ENCODE assay signal across 1 cellular context in the genomic region with DNA sequence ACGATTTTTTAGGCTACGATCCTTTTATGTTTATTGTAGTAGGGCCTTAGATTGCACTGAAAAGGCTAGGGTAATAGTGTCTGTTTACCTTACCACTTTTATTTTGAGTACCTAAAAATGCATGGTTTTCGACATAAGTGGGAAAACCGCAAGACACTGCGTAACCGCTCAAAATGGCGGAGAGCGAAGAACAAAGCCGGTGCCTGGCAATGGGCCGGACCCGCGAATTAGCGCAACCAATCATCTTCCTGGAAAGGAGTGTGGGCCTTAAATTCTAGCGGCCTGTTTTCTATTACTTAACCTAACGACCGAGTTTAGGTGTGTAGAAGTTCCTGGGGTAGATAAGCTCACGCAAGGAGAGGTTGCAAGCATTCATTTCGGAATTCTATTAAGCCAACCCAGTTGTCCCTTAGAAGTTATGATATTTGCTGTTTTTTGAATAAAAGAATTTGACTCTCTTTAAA.
TF ChIP-seq lines count a peak whose summit lies in the region.

No MANE protein-coding gene starts in this region.

TF ChIP-seq in HEK293, 187 proteins besides CTCF, POLR2A, EP300 and RAD21 (continued from another document):
- TF ChIP-seq KLF7 (tag by site-specific recombination; IDR thresholded peaks at IDR 0.05; ENCODE audit: borderline replicate concordance) (no peak), ZBTB44 (tag by site-specific recombination; IDR thresholded peaks at IDR 0.05) (peak; percentile 3; the same call in 1 of the 2 replicates), ZNF391 (tag by site-specific recombination; IDR thresholded peaks at IDR 0.05; ENCODE audit: borderline replicate concordance, low read depth) (0 out of 2 replicates have a peak, but pooled peaks have one; percentile 20), ZNF76 (tag by site-specific recombination; IDR thresholded peaks at IDR 0.05; ENCODE audit: borderline replicate concordance, low read depth) (0 out of 2 replicates have a peak, but pooled peaks have one; percentile 26), ZNF664 (tag by site-specific recombination; IDR thresholded peaks at IDR 0.05) (peak; percentile 98), YY1 (tag by site-specific recombination; IDR thresholded peaks at IDR 0.05) (peak; percentile 62), ZSCAN30 (tag by site-specific recombination; IDR thresholded peaks at IDR 0.05) (no peak), FEZF1 (tag by site-specific recombination; IDR thresholded peaks at IDR 0.05) (0 out of 2 replicates have a peak, but pooled peaks have one; percentile 1), ZNF302 (tag by site-specific recombination; IDR thresholded peaks at IDR 0.05; ENCODE audit: low read depth) (no peak), ZFP3 (tag by site-specific recombination; IDR thresholded peaks at IDR 0.05; ENCODE audit: low read depth) (peak; percentile 72)
- TF ChIP-seq, protein P1, sequence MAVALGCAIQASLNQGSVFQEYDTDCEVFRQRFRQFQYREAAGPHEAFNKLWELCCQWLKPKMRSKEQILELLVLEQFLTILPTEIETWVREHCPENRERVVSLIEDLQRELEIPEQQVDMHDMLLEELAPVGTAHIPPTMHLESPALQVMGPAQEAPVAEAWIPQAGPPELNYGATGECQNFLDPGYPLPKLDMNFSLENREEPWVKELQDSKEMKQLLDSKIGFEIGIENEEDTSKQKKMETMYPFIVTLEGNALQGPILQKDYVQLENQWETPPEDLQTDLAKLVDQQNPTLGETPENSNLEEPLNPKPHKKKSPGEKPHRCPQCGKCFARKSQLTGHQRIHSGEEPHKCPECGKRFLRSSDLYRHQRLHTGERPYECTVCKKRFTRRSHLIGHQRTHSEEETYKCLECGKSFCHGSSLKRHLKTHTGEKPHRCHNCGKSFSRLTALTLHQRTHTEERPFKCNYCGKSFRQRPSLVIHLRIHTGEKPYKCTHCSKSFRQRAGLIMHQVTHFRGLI (tag by site-specific recombination; IDR thresholded peaks at IDR 0.05) = 0 out of 2 replicates have a peak, but pooled peaks have one; percentile 47
TF ChIP-seq in HEK293: peak in this region for 13.
